8 cellular contexts compared by ENCODE assay signal in genomic region chr6:131062245-131063027, GRCh38. TPM values are rescaled to one million over a fixed set of nuclear protein-coding genes. Genes with fewer than 3 reads are reported as not detected.
DNase-seq lines count a peak whose midpoint lies in the region; ATAC-seq and TF ChIP-seq lines count a peak whose summit lies in the region.

No MANE protein-coding gene starts in this region.

- peak overlapping the region; percentile 68 for H3K27ac Mint-ChIP-seq in activated CD8-positive, alpha-beta memory T cell treated with anti-CD3 and anti-CD28 coated beads, Interleukin-2, amount 10 ng/mL, durations not matched to agents 7 days and 5 days

- no peak for TF ChIP-seq CTCF in HL-60 (IDR thresholded peaks at IDR 0.05; ENCODE audit: insufficient read depth, low read length)

- DNase-seq in stimulated activated CD4-positive, alpha-beta T cell treated with anti-CD3 and anti-CD28 coated beads, Interleukin-12 subunit alpha, Interleukin-12 subunit beta, amount 100 ng/mL, for 4 hours = peak; percentile 15
- DNase-seq in stimulated activated CD4-positive, alpha-beta T cell treated with anti-CD3 and anti-CD28 coated beads, Interleukin-1b, Interleukin-23, amount 100 ng/mL, for 48 hours = no peak
- no peak for DNase-seq in HL-60 (ENCODE audit: low read depth in 1 of 2, low spot score in 1 of 2)
- DNase-seq in activated CD8-positive, alpha-beta memory T cell treated with anti-CD3 and anti-CD28 coated beads, Interleukin-2, amount 10 ng/mL, durations not matched to agents 7 days and 5 days = no peak
- DNase-seq in erythroblast (lab: John Stamatoyannopoulos, UW) = peak; percentile 5 to 14
- DNase-seq in epidermal melanocyte (ENCODE audit: insufficient read length, low spot score) = no peak

- H3K4me3 ChIP-seq in HL-60 (replicated peaks; ENCODE audit: insufficient read depth, low read length) = peak overlapping the region; percentile 47
- peak overlapping the region; percentile 56 to 95 for H3K4me3 ChIP-seq in muscle layer of colon (ENCODE audit: low read depth in 1 of 2, low read length in 2 of 2)
- peak overlapping the region; percentile 94 for H3K4me3 ChIP-seq in urinary bladder (ENCODE audit: low read depth, low read length)

- no peaks in the 10 kb centered on the region for H3K9me3 Mint-ChIP-seq in activated CD8-positive, alpha-beta memory T cell treated with anti-CD3 and anti-CD28 coated beads, Interleukin-2, amount 10 ng/mL, durations not matched to agents 7 days and 5 days (ENCODE audit: low read depth)

- H3K27me3 Mint-ChIP-seq in activated CD8-positive, alpha-beta memory T cell treated with anti-CD3 and anti-CD28 coated beads, Interleukin-2, amount 10 ng/mL, durations not matched to agents 7 days and 5 days = peaks cover 14% of the 10 kb centered on the region

- H3K4me1 Mint-ChIP-seq in activated CD8-positive, alpha-beta memory T cell treated with anti-CD3 and anti-CD28 coated beads, Interleukin-2, amount 10 ng/mL, durations not matched to agents 7 days and 5 days = peaks cover 26% of the 10 kb centered on the region

- H3K9ac ChIP-seq in muscle layer of colon (ENCODE audit: low read length) = no peak overlapping the region

- CTCF ChIA-PET in activated CD8-positive, alpha-beta memory T cell treated with anti-CD3 and anti-CD28 coated beads, Interleukin-2, amount 10 ng/mL, durations not matched to agents 7 days and 5 days (lab: Charles Lee) = interaction anchor here (1.1 to 1.7 kb wide), 4 partner anchors 13 to 565 kb away, joined by 3 to 5 read pairs (median 4); partner anchors contain the start of gene MED23

- H3K27ac ChIP-seq in HL-60 (replicated peaks) (no peak overlapping the region), muscle layer of colon (ENCODE audit: low read depth, low read length) (peak overlapping the region; percentile 71), urinary bladder (ENCODE audit: low read depth) (peak overlapping the region; percentile 53)

- H3K27me3 ChIP-seq in HL-60 (ENCODE audit: insufficient read depth, poor library complexity, severe bottlenecking) = peaks cover 22% of the 10 kb centered on the region
- no peaks in the 10 kb centered on the region for H3K27me3 ChIP-seq in muscle layer of colon (ENCODE audit: control insufficient read depth in 1 of 2, insufficient read depth in 2 of 2, low read length in 2 of 2)

- WGBS in urinary bladder = under 1% methylated on average over 84 of the region's 84 CpGs

- H3K36me3 ChIP-seq in muscle layer of colon (ENCODE audit: insufficient read depth, low read length) = no peaks in the 10 kb centered on the region
- H3K36me3 ChIP-seq in urinary bladder (ENCODE audit: insufficient read depth) = no peaks in the 10 kb centered on the region

- H3K36me3 Mint-ChIP-seq in activated CD8-positive, alpha-beta memory T cell treated with anti-CD3 and anti-CD28 coated beads, Interleukin-2, amount 10 ng/mL, durations not matched to agents 7 days and 5 days = peaks cover 2% of the 10 kb centered on the region

- ATAC-seq in activated CD8-positive, alpha-beta memory T cell treated with anti-CD3 and anti-CD28 coated beads, Interleukin-2, amount 10 ng/mL, durations not matched to agents 7 days and 5 days = peak; percentile 51

- H3K4me1 ChIP-seq in muscle layer of colon (ENCODE audit: insufficient read depth, low read length) = peaks cover 5% of the 10 kb centered on the region
- no peaks in the 10 kb centered on the region for H3K4me1 ChIP-seq in urinary bladder (ENCODE audit: insufficient read depth)

- H3K9me3 ChIP-seq in muscle layer of colon (ENCODE audit: low read length) = no peaks in the 10 kb centered on the region

- H3K4me3 Mint-ChIP-seq in activated CD8-positive, alpha-beta memory T cell treated with anti-CD3 and anti-CD28 coated beads, Interleukin-2, amount 10 ng/mL, durations not matched to agents 7 days and 5 days = peak overlapping the region; percentile 80

- TF ChIP-seq POLR2A in erythroblast (IDR thresholded peaks at IDR 0.05; ENCODE audit: low read length) = no peak

RNA-seq across cellular contexts. Expression of gene EPB41L2, which starts 0.6 kb away (rescaled TPM):
- 10 to 100 TPM; 32.8 to 58.0 TPM for total RNA-seq in activated CD8-positive, alpha-beta memory T cell treated with anti-CD3 and anti-CD28 coated beads, Interleukin-2, amount 10 ng/mL, durations not matched to agents 7 days and 5 days
- total RNA-seq in urinary bladder = 386 TPM
- polyA plus RNA-seq in urinary bladder = 47.3 TPM

Comparison
In these comparisons a context has a peak if more than half of its experiments do, and no peak if none do; other contexts are left out.
1. DNase-seq: peak in stimulated activated CD4-positive, alpha-beta T cell treated with anti-CD3 and anti-CD28 coated beads, Interleukin-12 subunit alpha, Interleukin-12 subunit beta, amount 100 ng/mL, for 4 hours (single experiment) and erythroblast (2 of 2); none in stimulated activated CD4-positive, alpha-beta T cell treated with anti-CD3 and anti-CD28 coated beads, Interleukin-1b, Interleukin-23, amount 100 ng/mL, for 48 hours (single experiment), HL-60 (0 of 2), activated CD8-positive, alpha-beta memory T cell treated with anti-CD3 and anti-CD28 coated beads, Interleukin-2, amount 10 ng/mL, durations not matched to agents 7 days and 5 days (single experiment) and epidermal melanocyte (single experiment).
2. Peak in every context shown above with its lines, with median percentiles within 50 percentile points of each other: H3K4me3 ChIP-seq.